In the genomic region with DNA sequence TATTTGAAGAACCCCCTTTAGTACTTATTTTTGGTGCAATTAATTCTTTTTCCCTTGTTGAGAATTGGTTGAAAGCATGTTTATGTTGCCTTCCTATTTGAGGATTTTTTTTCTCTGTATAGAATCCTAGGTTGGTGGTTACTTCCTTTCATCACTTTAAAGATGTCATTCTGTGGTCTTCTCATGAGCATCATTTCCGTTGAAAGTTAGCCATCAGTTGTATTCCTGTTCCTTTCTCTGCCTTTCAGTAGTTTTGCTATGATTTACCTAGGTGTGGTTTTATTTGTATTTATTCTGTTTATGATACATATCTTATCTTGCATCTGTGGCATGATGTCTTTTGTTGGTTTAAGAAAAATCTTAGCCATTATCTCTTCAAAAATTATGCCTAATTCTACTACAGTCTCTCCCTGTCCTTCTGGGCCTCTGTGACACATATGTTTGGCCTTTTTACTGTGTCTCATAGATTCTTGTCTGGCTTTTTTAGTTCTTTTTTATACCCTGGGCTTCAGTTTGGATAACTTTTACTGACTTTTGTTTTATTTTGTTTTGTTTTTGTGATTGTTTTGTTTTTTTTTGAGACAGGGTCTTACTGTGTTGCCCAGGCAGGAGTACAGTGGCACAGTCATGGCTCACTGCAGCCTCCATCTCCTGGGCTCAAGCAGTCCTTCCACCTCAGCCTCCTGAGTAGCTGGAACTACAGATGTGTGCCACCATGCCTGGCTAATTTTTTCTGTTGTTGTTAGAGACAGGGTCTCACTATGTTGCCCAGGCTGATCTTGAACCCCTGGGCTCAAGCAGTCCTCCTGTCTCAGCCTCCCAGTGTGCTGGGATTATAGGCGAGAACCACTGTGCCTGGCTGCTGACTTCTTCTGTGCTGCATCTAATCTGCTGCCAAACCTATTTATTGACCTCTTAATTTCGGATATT, we compare ENCODE assay signal across 23 cellular contexts. TPM values are rescaled to one million over a fixed set of nuclear protein-coding genes. Genes with fewer than 3 reads are reported as not detected.
DNase-seq lines count a peak whose midpoint lies in the region; ATAC-seq and TF ChIP-seq lines count a peak whose summit lies in the region.
"Had no signal": no experiment of that assay in that cellular context is flagged by ENCODE, and none has a peak within 500 bp of the region (broad histone marks: within the 10 kb centered on the region; RNA-seq: fewer than 3 reads in every experiment).

No MANE protein-coding gene starts in this region.

- no peak for TF ChIP-seq CTCF in CD8-positive, alpha-beta T cell (IDR thresholded peaks at IDR 0.05)
- TF ChIP-seq CTCF in activated CD8-positive, alpha-beta T cell treated with anti-CD3 and anti-CD28 coated beads for 36 hours (IDR thresholded peaks at IDR 0.05): no peak

- intact Hi-C loops in activated CD4-positive, alpha-beta memory T cell treated with anti-CD3 and anti-CD28 coated beads for 36 hours (cut with micrococcal nuclease): loop anchor here (5.0 kb wide), 3 partner anchors 53 to 118 kb away; no protein-coding TSS in a partner anchor
- intact Hi-C loops in CD8-positive, alpha-beta T cell (cut with DNase I, micrococcal nuclease): loop anchor here (2.0 to 5.0 kb wide), 3 partner anchors 57 to 197 kb away; no protein-coding TSS in a partner anchor
- intact Hi-C loops in activated CD8-positive, alpha-beta T cell treated with anti-CD3 and anti-CD28 coated beads for 36 hours (cut with micrococcal nuclease): no loop called here

- no peaks in the 10 kb centered on the region for H3K36me3 Mint-ChIP-seq in activated CD4-positive, alpha-beta memory T cell treated with anti-CD3 and anti-CD28 coated beads, Interleukin-2, amount 10 ng/mL, durations not matched to agents 7 days and 5 days (ENCODE audit: low read depth)
- no peaks in the 10 kb centered on the region for H3K36me3 Mint-ChIP-seq in activated CD4-positive, alpha-beta memory T cell treated with anti-CD3 and anti-CD28 coated beads for 36 hours
- H3K36me3 Mint-ChIP-seq in CD8-positive, alpha-beta T cell: no peaks in the 10 kb centered on the region
- H3K36me3 Mint-ChIP-seq in activated CD8-positive, alpha-beta T cell treated with anti-CD3 and anti-CD28 coated beads for 36 hours (ENCODE audit: low read depth): peaks cover 2% of the 10 kb centered on the region

- no peaks in the 10 kb centered on the region for H3K9me3 Mint-ChIP-seq in activated CD4-positive, alpha-beta memory T cell treated with anti-CD3 and anti-CD28 coated beads, Interleukin-2, amount 10 ng/mL, durations not matched to agents 7 days and 5 days
- no peaks in the 10 kb centered on the region for H3K9me3 Mint-ChIP-seq in activated CD4-positive, alpha-beta memory T cell treated with anti-CD3 and anti-CD28 coated beads for 36 hours
- H3K9me3 Mint-ChIP-seq in CD8-positive, alpha-beta T cell: no peaks in the 10 kb centered on the region
- H3K9me3 Mint-ChIP-seq in activated CD8-positive, alpha-beta T cell treated with anti-CD3 and anti-CD28 coated beads for 36 hours: no peaks in the 10 kb centered on the region
- H3K9me3 Mint-ChIP-seq: endodermal cell, nephron had no signal

- peak; percentile 89 for ATAC-seq in CD8-positive, alpha-beta T cell
- peak; percentile 57 for ATAC-seq in activated CD8-positive, alpha-beta T cell treated with anti-CD3 and anti-CD28 coated beads for 36 hours
- no peak for ATAC-seq in HG03175 (IDR thresholded peaks at IDR 0.05; ENCODE audit: unreplicated experiment)
- ATAC-seq: left colon, sciatic nerve had no signal

- no peak overlapping the region for H3K4me3 Mint-ChIP-seq in activated CD4-positive, alpha-beta memory T cell treated with anti-CD3 and anti-CD28 coated beads, Interleukin-2, amount 10 ng/mL, durations not matched to agents 7 days and 5 days
- no peak overlapping the region for H3K4me3 Mint-ChIP-seq in activated CD4-positive, alpha-beta memory T cell treated with anti-CD3 and anti-CD28 coated beads for 36 hours
- H3K4me3 Mint-ChIP-seq in CD8-positive, alpha-beta T cell: no peak overlapping the region
- H3K4me3 Mint-ChIP-seq in activated CD8-positive, alpha-beta T cell treated with anti-CD3 and anti-CD28 coated beads for 36 hours: no peak overlapping the region
- H3K4me3 Mint-ChIP-seq: brain, endodermal cell, nephron had no signal

- no peak for DNase-seq in activated CD4-positive, alpha-beta memory T cell treated with anti-CD3 and anti-CD28 coated beads, Interleukin-2, amount 10 ng/mL, durations not matched to agents 7 days and 5 days
- DNase-seq in activated CD4-positive, alpha-beta memory T cell treated with anti-CD3 and anti-CD28 coated beads for 36 hours: no peak
- DNase-seq in CD8-positive, alpha-beta T cell: peak in 1 of 7 experiments; percentile 13
- DNase-seq in activated CD8-positive, alpha-beta T cell treated with anti-CD3 and anti-CD28 coated beads for 36 hours: no peak
- DNase-seq in islet precursor cell (peak; percentile 19), DMS53 treated with DMSO at 0.1 percent for 48 hours (lab: John Stamatoyannopoulos, UW; ENCODE audit: unreplicated experiment) (no peak), NCI-H187 (lab: John Stamatoyannopoulos, UW) (no peak)
- DNase-seq: activated CD4-positive, CD25-positive, alpha-beta regulatory T cell; activated CD8-positive, alpha-beta memory T cell treated with anti-CD3 and anti-CD28 coated beads, Interleukin-2, amount 50 U/mL, for 4 hours; DMS79; glutamatergic neuron; left colon; NCI-H1105; NCI-H2081; Peyer's patch; SJCRH30; tibial artery had no signal

- H3K27me3 Mint-ChIP-seq in activated CD4-positive, alpha-beta memory T cell treated with anti-CD3 and anti-CD28 coated beads, Interleukin-2, amount 10 ng/mL, durations not matched to agents 7 days and 5 days: no peaks in the 10 kb centered on the region
- H3K27me3 Mint-ChIP-seq in activated CD4-positive, alpha-beta memory T cell treated with anti-CD3 and anti-CD28 coated beads for 36 hours: no peaks in the 10 kb centered on the region
- H3K27me3 Mint-ChIP-seq in CD8-positive, alpha-beta T cell (ENCODE audit: low read depth): no peaks in the 10 kb centered on the region
- peaks cover 1% of the 10 kb centered on the region for H3K27me3 Mint-ChIP-seq in activated CD8-positive, alpha-beta T cell treated with anti-CD3 and anti-CD28 coated beads for 36 hours
- H3K27me3 Mint-ChIP-seq: brain had no signal

- POLR2A ChIA-PET in activated CD4-positive, alpha-beta memory T cell treated with anti-CD3 and anti-CD28 coated beads, Interleukin-2, amount 10 ng/mL, durations not matched to agents 7 days and 5 days (lab: Charles Lee): interaction anchor here (0.9 to 1.4 kb wide), 2 partner anchors 165 to 196 kb away, joined by 3 to 7 read pairs; no protein-coding TSS in a partner anchor
- POLR2A ChIA-PET in activated CD4-positive, alpha-beta memory T cell treated with anti-CD3 and anti-CD28 coated beads for 36 hours (lab: Charles Lee): no interaction called here
- POLR2A ChIA-PET in CD8-positive, alpha-beta T cell (lab: Charles Lee): interaction anchor here (0.9 to 1.3 kb wide), 2 partner anchors 53 to 126 kb away, joined by 3 to 6 read pairs; partner anchors contain the start of gene TTF2
- POLR2A ChIA-PET in activated CD8-positive, alpha-beta T cell treated with anti-CD3 and anti-CD28 coated beads for 36 hours (lab: Charles Lee): interaction anchor here (0.6 to 0.8 kb wide), 2 partner anchors 56 to 196 kb away, joined by 3 read pairs; no protein-coding TSS in a partner anchor

- H3K36me3 ChIP-seq in CD8-positive, alpha-beta T cell (ENCODE audit: insufficient read depth, low read length): no peaks in the 10 kb centered on the region
- H3K36me3 ChIP-seq: Peyer's patch, tibial artery had no signal

- H3K27ac Mint-ChIP-seq in activated CD4-positive, alpha-beta memory T cell treated with anti-CD3 and anti-CD28 coated beads, Interleukin-2, amount 10 ng/mL, durations not matched to agents 7 days and 5 days: peak overlapping the region; percentile 9
- H3K27ac Mint-ChIP-seq in activated CD4-positive, alpha-beta memory T cell treated with anti-CD3 and anti-CD28 coated beads for 36 hours: no peak overlapping the region
- H3K27ac Mint-ChIP-seq in CD8-positive, alpha-beta T cell: peak overlapping the region; percentile 77
- peak overlapping the region; percentile 62 for H3K27ac Mint-ChIP-seq in activated CD8-positive, alpha-beta T cell treated with anti-CD3 and anti-CD28 coated beads for 36 hours
- H3K27ac Mint-ChIP-seq: brain, endodermal cell, nephron had no signal

- H3K9me3 ChIP-seq in CD8-positive, alpha-beta T cell (ENCODE audit: low read length): no peaks in the 10 kb centered on the region
- H3K9me3 ChIP-seq: Peyer's patch, SJCRH30, tibial artery had no signal

- H3K4me1 Mint-ChIP-seq in activated CD4-positive, alpha-beta memory T cell treated with anti-CD3 and anti-CD28 coated beads, Interleukin-2, amount 10 ng/mL, durations not matched to agents 7 days and 5 days: peaks cover 24% of the 10 kb centered on the region
- H3K4me1 Mint-ChIP-seq in activated CD4-positive, alpha-beta memory T cell treated with anti-CD3 and anti-CD28 coated beads for 36 hours (ENCODE audit: low read depth): peaks cover 26% of the 10 kb centered on the region
- peaks cover 23% of the 10 kb centered on the region for H3K4me1 Mint-ChIP-seq in CD8-positive, alpha-beta T cell (ENCODE audit: low read depth)
- peaks cover 30% of the 10 kb centered on the region for H3K4me1 Mint-ChIP-seq in activated CD8-positive, alpha-beta T cell treated with anti-CD3 and anti-CD28 coated beads for 36 hours (ENCODE audit: low read depth)
- H3K4me1 Mint-ChIP-seq: nephron had no signal

- H3K27ac ChIP-seq in CD8-positive, alpha-beta T cell (ENCODE audit: low read depth, low read length): no peak overlapping the region
- H3K27ac ChIP-seq: C4-2B, Peyer's patch, SJCRH30, tibial artery had no signal

- no peak overlapping the region for H3K4me3 ChIP-seq in CD8-positive, alpha-beta T cell (ENCODE audit: low read depth, low read length)
- H3K4me3 ChIP-seq: Peyer's patch, SJCRH30, tibial artery had no signal

- no peaks in the 10 kb centered on the region for H3K27me3 ChIP-seq in CD8-positive, alpha-beta T cell (ENCODE audit: insufficient read depth, low read length)
- H3K27me3 ChIP-seq: Peyer's patch, SJCRH30, tibial artery had no signal

- peaks cover 22% of the 10 kb centered on the region for H3K4me1 ChIP-seq in CD8-positive, alpha-beta T cell (ENCODE audit: insufficient read depth, low read length)
- H3K4me1 ChIP-seq: tibial artery had no signal

- CTCF ChIA-PET in activated CD4-positive, alpha-beta memory T cell treated with anti-CD3 and anti-CD28 coated beads, Interleukin-2, amount 10 ng/mL, durations not matched to agents 7 days and 5 days (lab: Charles Lee): interaction anchor here (0.7 to 2.3 kb wide), 20 partner anchors 8 to 359 kb away, joined by 3 to 24 read pairs (median 5); no protein-coding TSS in a partner anchor
- CTCF ChIA-PET in activated CD4-positive, alpha-beta memory T cell treated with anti-CD3 and anti-CD28 coated beads for 36 hours (lab: Charles Lee): interaction anchor here (0.8 to 1.9 kb wide), 11 partner anchors 9 to 359 kb away, joined by 3 to 10 read pairs (median 5); no protein-coding TSS in a partner anchor
- CTCF ChIA-PET in CD8-positive, alpha-beta T cell (lab: Charles Lee): interaction anchor here (0.6 to 2.1 kb wide), 11 partner anchors 8 to 210 kb away, joined by 3 to 16 read pairs (median 5); no protein-coding TSS in a partner anchor
- CTCF ChIA-PET in activated CD8-positive, alpha-beta T cell treated with anti-CD3 and anti-CD28 coated beads for 36 hours (lab: Charles Lee): interaction anchor here (0.6 to 2.0 kb wide), 19 partner anchors 8 to 351 kb away, joined by 3 to 8 read pairs (median 4); no protein-coding TSS in a partner anchor

RNA-seq across cellular contexts. Expression of gene PTGFRN, which starts 24.1 kb away (rescaled TPM):
- total RNA-seq in activated CD4-positive, alpha-beta memory T cell treated with anti-CD3 and anti-CD28 coated beads, Interleukin-2, amount 10 ng/mL, durations not matched to agents 7 days and 5 days: 1 to 10 TPM; 1.8 to 2.8 TPM
- total RNA-seq in activated CD4-positive, alpha-beta memory T cell treated with anti-CD3 and anti-CD28 coated beads for 36 hours: 10 to 100 TPM; 13.5 to 14.2 TPM
- total RNA-seq in CD8-positive, alpha-beta T cell: under 1 TPM; 0.08 to 0.41 TPM
- 1 to 10 TPM; 7.0 to 8.4 TPM for total RNA-seq in activated CD8-positive, alpha-beta T cell treated with anti-CD3 and anti-CD28 coated beads for 36 hours
